ENCODE assay signal across 1 cellular context in the genomic region with DNA sequence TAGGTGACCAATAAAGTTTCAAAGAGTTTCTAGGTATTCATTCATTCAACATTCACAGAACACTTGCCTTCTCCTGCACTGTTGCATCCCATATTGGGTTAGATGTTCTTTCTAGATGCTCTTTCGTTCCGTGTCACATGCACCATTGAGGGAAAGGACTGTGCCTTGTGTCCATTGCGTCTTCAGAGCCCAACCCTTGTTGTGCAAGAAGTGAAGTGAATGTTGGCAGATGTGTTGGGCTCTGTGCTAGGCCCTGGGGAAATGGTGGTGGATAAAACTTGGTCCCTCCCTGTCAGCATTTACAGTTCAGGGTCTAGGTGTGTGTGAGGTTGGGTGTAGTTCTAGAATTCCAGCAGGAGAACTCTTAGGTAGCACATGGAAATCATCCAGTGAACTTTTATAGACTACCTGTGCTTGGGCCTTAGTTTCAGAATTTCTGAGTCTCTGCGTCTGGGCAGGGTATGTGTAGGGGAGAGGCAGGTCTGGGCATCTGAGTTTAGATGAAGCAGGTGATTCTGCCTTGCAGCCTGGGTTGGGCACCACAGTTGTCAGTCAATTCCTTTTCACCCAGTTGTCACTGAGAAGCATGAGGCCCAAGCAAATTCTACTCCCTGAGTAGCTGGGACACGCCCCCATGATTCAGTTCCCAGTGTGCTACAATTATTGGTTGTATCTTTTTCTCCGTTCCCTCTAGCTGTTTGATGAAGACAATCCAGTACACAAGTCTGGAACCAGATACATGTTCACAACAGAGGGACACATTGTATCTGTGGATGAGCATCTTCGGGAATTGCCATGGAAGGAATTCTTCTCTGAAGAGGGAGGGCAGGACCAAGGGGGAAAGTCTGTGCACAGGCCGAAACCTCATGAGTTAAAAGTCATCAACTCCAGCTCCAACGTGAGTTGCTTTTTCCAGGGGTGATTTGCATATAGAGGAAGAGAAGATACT.
A peak's percentile ranks its signal among the peaks of the same experiment; 100 is the strongest.
TF ChIP-seq lines count a peak whose summit lies in the region.

No MANE protein-coding gene starts in this region.

TF ChIP-seq in K562, 482 proteins besides CTCF, POLR2A, EP300 and RAD21:
- no peak for TF ChIP-seq CHCHD3 (CRISPR knock-in tag; IDR thresholded peaks at IDR 0.05)
- TF ChIP-seq, protein P1, sequence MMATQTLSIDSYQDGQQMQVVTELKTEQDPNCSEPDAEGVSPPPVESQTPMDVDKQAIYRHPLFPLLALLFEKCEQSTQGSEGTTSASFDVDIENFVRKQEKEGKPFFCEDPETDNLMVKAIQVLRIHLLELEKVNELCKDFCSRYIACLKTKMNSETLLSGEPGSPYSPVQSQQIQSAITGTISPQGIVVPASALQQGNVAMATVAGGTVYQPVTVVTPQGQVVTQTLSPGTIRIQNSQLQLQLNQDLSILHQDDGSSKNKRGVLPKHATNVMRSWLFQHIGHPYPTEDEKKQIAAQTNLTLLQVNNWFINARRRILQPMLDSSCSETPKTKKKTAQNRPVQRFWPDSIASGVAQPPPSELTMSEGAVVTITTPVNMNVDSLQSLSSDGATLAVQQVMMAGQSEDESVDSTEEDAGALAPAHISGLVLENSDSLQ (IDR thresholded peaks at IDR 0.05): 0 out of 2 replicates have a peak, but pooled peaks have one; percentile 54
TF ChIP-seq in K562: peak in this region for 1.
